Comparison of ENCODE assay signal across 8 cellular contexts in genomic region chr1:110606784-110607662, GRCh38. TPM values are rescaled to one million over a fixed set of nuclear protein-coding genes. Genes with fewer than 3 reads are reported as not detected.
DNase-seq lines count a peak whose midpoint lies in the region; ATAC-seq and TF ChIP-seq lines count a peak whose summit lies in the region.
"Had no signal": no experiment of that assay in that cellular context is flagged by ENCODE, and none has a peak within 500 bp of the region (broad histone marks: within the 10 kb centered on the region; RNA-seq: fewer than 3 reads in every experiment).

No MANE protein-coding gene starts in this region.

- no peak overlapping the region for H3K18ac ChIP-seq in H9 (ENCODE audit: insufficient read length, low read depth, low read length)

- peaks cover 11% of the 10 kb centered on the region for H3K23me2 ChIP-seq in H9 (ENCODE audit: insufficient read length, low read depth, low read length, poor library complexity, severe bottlenecking)

- POLR2A ChIA-PET in activated CD4-positive, alpha-beta T cell treated with anti-CD3 and anti-CD28 coated beads, Interleukin-2, amount 10 ng/mL, durations not matched to agents 7 days and 5 days (lab: Charles Lee): no interaction called here

- H3K27ac ChIP-seq in H9 (ENCODE audit: insufficient read length, low read depth, low read length) (no peak overlapping the region), foreskin keratinocyte (no peak overlapping the region)

- no peak overlapping the region for H2BK15ac ChIP-seq in H9 (ENCODE audit: low read depth, low read length)

- H3K36me3 Mint-ChIP-seq in H9 (ENCODE audit: insufficient read depth in 1 of 3, low read depth in 3 of 3): no peaks in the 10 kb centered on the region; a peak in 1 of 7 replicates
- H3K36me3 Mint-ChIP-seq in activated CD4-positive, alpha-beta T cell treated with anti-CD3 and anti-CD28 coated beads, Interleukin-2, amount 10 ng/mL, durations not matched to agents 7 days and 5 days (ENCODE audit: low read depth): no peaks in the 10 kb centered on the region

- peaks cover 0 to 3% of the 10 kb centered on the region in 2 experiments; a peak in 2 of 5 replicates for H3K9me3 Mint-ChIP-seq in H9
- H3K9me3 Mint-ChIP-seq in activated CD4-positive, alpha-beta T cell treated with anti-CD3 and anti-CD28 coated beads, Interleukin-2, amount 10 ng/mL, durations not matched to agents 7 days and 5 days: no peaks in the 10 kb centered on the region

- DNase-seq in H9 (peak; percentile 51), foreskin keratinocyte (no peak), nucleus accumbens (lab: John Stamatoyannopoulos, UW) (peak in 32 of 56 donors; percentile 30 to 78 (median 58)), T-helper 9 cell (no peak), GF-D8 (lab: John Stamatoyannopoulos, UW) (no peak)
- peak; percentile 22 for DNase-seq in activated CD4-positive, alpha-beta T cell treated with anti-CD3 and anti-CD28 coated beads, Interleukin-2, amount 10 ng/mL, durations not matched to agents 7 days and 5 days

- H3K79me1 ChIP-seq in H9 (ENCODE audit: insufficient read depth, low read depth, low read length, poor library complexity, severe bottlenecking): no peaks in the 10 kb centered on the region

- no peak overlapping the region for H2AFZ ChIP-seq in H9 (ENCODE audit: low read length)

- WGBS in H9 (ENCODE audit: extremely low coverage, insufficient read length, low lambda C conversion rate): no CpG with 5 or more reads among the region's 93 CpGs

- peaks cover 14 to 19% of the 10 kb centered on the region in 2 experiments for H3K4me1 Mint-ChIP-seq in H9
- peaks cover 29% of the 10 kb centered on the region for H3K4me1 Mint-ChIP-seq in activated CD4-positive, alpha-beta T cell treated with anti-CD3 and anti-CD28 coated beads, Interleukin-2, amount 10 ng/mL, durations not matched to agents 7 days and 5 days

- H3K23ac ChIP-seq in H9 (ENCODE audit: insufficient read length, low read depth, low read length): no peak overlapping the region

- TF ChIP-seq CTCF in H9 (conservative IDR thresholded peaks at IDR 0.05): no peak
- TF ChIP-seq CTCF in foreskin keratinocyte (conservative IDR thresholded peaks at IDR 0.05): no peak

- no peak overlapping the region for H3K14ac ChIP-seq in H9 (ENCODE audit: insufficient read depth, low read length)

- H3K27me3 ChIP-seq in H9 (ENCODE audit: insufficient read depth, low read length) (peaks cover 51% of the 10 kb centered on the region), foreskin keratinocyte (peaks cover 78% of the 10 kb centered on the region)

- no peaks in the 10 kb centered on the region; the same call in 1 of the 2 replicates for H3K4me1 ChIP-seq in H9 (ENCODE audit: insufficient read depth, low read length)
- H3K4me1 ChIP-seq in foreskin keratinocyte: no peaks in the 10 kb centered on the region

- H2BK120ac ChIP-seq in H9 (ENCODE audit: low read depth, low read length, poor library complexity, severe bottlenecking): no peak overlapping the region

- no peaks in the 10 kb centered on the region for H4K20me1 ChIP-seq in H9 (ENCODE audit: control insufficient read depth, insufficient read depth, insufficient read length)

- no peak overlapping the region for H2BK12ac ChIP-seq in H9 (ENCODE audit: insufficient read length, low read depth, low read length)

- peak overlapping the region; percentile 73 for H3K4me2 ChIP-seq in H9 (ENCODE audit: insufficient read depth, insufficient read length, low read length)

- H3K79me2 ChIP-seq in H9 (ENCODE audit: insufficient read depth, low read length): no peaks in the 10 kb centered on the region

- H3K4ac ChIP-seq in H9 (ENCODE audit: low read depth, low read length): no peak overlapping the region

- H4K91ac ChIP-seq in H9 (ENCODE audit: insufficient read length, low read depth, low read length): no peak overlapping the region

- H2BK20ac ChIP-seq in H9 (ENCODE audit: low read depth, low read length, poor library complexity, severe bottlenecking): no peak overlapping the region

- no peaks in the 10 kb centered on the region for H3K9me3 ChIP-seq in H9 (ENCODE audit: control insufficient read depth, low read depth, low read length)

- peaks cover 92% of the 10 kb centered on the region for H3K27me3 Mint-ChIP-seq in H9 (ENCODE audit: low read depth)
- H3K27me3 Mint-ChIP-seq in activated CD4-positive, alpha-beta T cell treated with anti-CD3 and anti-CD28 coated beads, Interleukin-2, amount 10 ng/mL, durations not matched to agents 7 days and 5 days: peaks cover 50% of the 10 kb centered on the region

- H2AK5ac ChIP-seq in H9 (ENCODE audit: insufficient read length, low read length): no peak overlapping the region

- CTCF ChIA-PET in activated CD4-positive, alpha-beta T cell treated with anti-CD3 and anti-CD28 coated beads, Interleukin-2, amount 10 ng/mL, durations not matched to agents 7 days and 5 days (lab: Charles Lee): interaction anchor here (0.9 to 2.5 kb wide), 15 partner anchors 10 to 327 kb away, joined by 3 to 10 read pairs (median 4); no protein-coding TSS in a partner anchor

- no peak overlapping the region for H3K56ac ChIP-seq in H9 (ENCODE audit: insufficient read length, low read depth, low read length)

- no peak overlapping the region for H2BK5ac ChIP-seq in H9 (ENCODE audit: insufficient read length, low read length)

- ATAC-seq in foreskin keratinocyte (peak; percentile 34), GM18520 (IDR thresholded peaks at IDR 0.05; ENCODE audit: unreplicated experiment) (no peak)

- no peak overlapping the region for H3K9ac ChIP-seq in H9 (ENCODE audit: extremely low read depth, insufficient read length, low read length)

- no peak overlapping the region for H3T11ph ChIP-seq in H9 (ENCODE audit: low read length)

- peak overlapping the region; percentile 65 to 89 for H3K4me3 Mint-ChIP-seq in H9
- H3K4me3 Mint-ChIP-seq in activated CD4-positive, alpha-beta T cell treated with anti-CD3 and anti-CD28 coated beads, Interleukin-2, amount 10 ng/mL, durations not matched to agents 7 days and 5 days: peak overlapping the region; percentile 67

- no peak overlapping the region for H4K5ac ChIP-seq in H9 (ENCODE audit: insufficient read length, low read depth, low read length)

- no peak overlapping the region for H3K27ac Mint-ChIP-seq in H9
- H3K27ac Mint-ChIP-seq in activated CD4-positive, alpha-beta T cell treated with anti-CD3 and anti-CD28 coated beads, Interleukin-2, amount 10 ng/mL, durations not matched to agents 7 days and 5 days: no peak overlapping the region

- H4K8ac ChIP-seq in H9 (replicated peaks; ENCODE audit: insufficient read length, low read depth, low read length): no peak overlapping the region

RNA-seq across cellular contexts. Expression of gene KCNA2, which starts 0.9 kb away (rescaled TPM):
- total RNA-seq in H9 (2021) (0.33 and 0.37 TPM in 2 replicates), foreskin keratinocyte (not detected in 2 replicates)
- total RNA-seq in activated CD4-positive, alpha-beta T cell treated with anti-CD3 and anti-CD28 coated beads, Interleukin-2, amount 10 ng/mL, durations not matched to agents 7 days and 5 days: 1 to 10 TPM; 3.5 to 3.9 TPM
- polyA plus RNA-seq in foreskin keratinocyte: not detected in 2 replicates
- total RNA-seq: myocyte had no signal

Comparison
In these comparisons a context has a peak if more than half of its experiments do, and no peak if none do; other contexts are left out.
1. DNase-seq: peak in H9 (single experiment), activated CD4-positive, alpha-beta T cell treated with anti-CD3 and anti-CD28 coated beads, Interleukin-2, amount 10 ng/mL, durations not matched to agents 7 days and 5 days (single experiment) and nucleus accumbens (32 of 56); none in foreskin keratinocyte (0 of 2), T-helper 9 cell (single experiment) and GF-D8 (single experiment).